ENCODE assay signal across 29 cellular contexts in the genomic region with DNA sequence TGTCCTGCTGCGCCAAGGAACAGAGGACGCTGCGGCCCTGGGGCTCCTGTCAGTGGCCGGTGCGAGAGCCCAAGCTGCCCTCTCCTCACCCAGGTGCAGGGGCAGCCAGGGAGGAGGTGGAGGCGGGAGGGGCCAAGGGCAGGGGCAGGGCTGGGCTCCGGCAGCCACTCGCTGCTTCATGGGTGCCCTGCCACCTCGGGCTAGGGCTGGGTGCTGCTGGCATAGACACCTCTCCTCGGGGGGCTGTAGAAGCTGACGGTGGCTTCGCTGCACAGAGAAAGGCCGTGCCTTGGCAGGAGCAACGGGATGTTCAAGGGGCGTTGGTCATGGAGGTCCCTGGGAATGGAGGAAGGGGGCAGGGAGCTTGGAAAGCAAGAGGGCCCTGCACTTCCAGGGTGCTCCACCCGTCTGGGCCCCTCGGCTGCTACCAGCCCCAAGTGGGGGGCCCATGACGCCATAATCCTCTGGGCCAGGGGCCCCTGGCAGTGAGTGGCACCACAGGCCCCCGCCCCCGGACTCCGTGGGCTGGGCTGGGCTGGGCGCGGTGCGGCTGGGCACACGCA. TPM values are rescaled to one million over a fixed set of nuclear protein-coding genes. Genes with fewer than 3 reads are reported as not detected.
DNase-seq lines count a peak whose midpoint lies in the region; ATAC-seq and TF ChIP-seq lines count a peak whose summit lies in the region.
"Had no signal": no experiment of that assay in that cellular context is flagged by ENCODE, and none has a peak within 500 bp of the region (broad histone marks: within the 10 kb centered on the region; RNA-seq: fewer than 3 reads in every experiment).

No MANE protein-coding gene starts in this region.

- H3K9me3 Mint-ChIP-seq in MCF 10A (ENCODE audit: unreplicated experiment) (no peaks in the 10 kb centered on the region), T-cell (no peaks in the 10 kb centered on the region)
- H3K9me3 Mint-ChIP-seq in stimulated activated memory B cell treated with anti-CD40 and anti-IgM and Interleukin-4, amounts not matched to agents 10 μg/mL and 1 μg/mL and 100 μg/mL, for 72 hours, result no peaks in the 10 kb centered on the region
- H3K9me3 Mint-ChIP-seq: activated CD4-positive, alpha-beta T cell treated with anti-CD3 and anti-CD28 coated beads, Interleukin-2, amount 10 ng/mL, durations not matched to agents 7 days and 5 days; activated T-cell treated with anti-CD3 and anti-CD28 coated beads, Interleukin-2, amount 50 U/mL, for 72 hours; stimulated activated naive CD8-positive, alpha-beta T cell treated with anti-CD3 and anti-CD28 coated beads, Interleukin-15, amount 100 ng/mL, for 72 hours; T-helper 2 cell treated with Interferon-gamma antibody and Interleukin-4, amounts not matched to agents 5 μg/mL and 100 μg/mL, for 36 hours had no signal

- H3K36me3 ChIP-seq in breast epithelium (no peaks in the 10 kb centered on the region), iPS-15b (ENCODE audit: control insufficient read depth, insufficient read depth, low read length) (peaks cover 3% of the 10 kb centered on the region), body of pancreas (replicated peaks in 1 of 2; ENCODE audit: insufficient read depth in 1 of 2, low read depth in 2 of 2) (no peaks in the 10 kb centered on the region)
- H3K36me3 ChIP-seq: thyroid gland had no signal

- no peak for DNase-seq in breast epithelium (ENCODE audit: low spot score in 2 of 2)
- DNase-seq in MCF 10A (ENCODE audit: unreplicated experiment), result no peak
- no peak for DNase-seq in T-cell
- no peak for DNase-seq in NCI-H82 treated with DMSO at 0.1 percent for 48 hours (lab: John Stamatoyannopoulos, UW; ENCODE audit: unreplicated experiment)
- DNase-seq in body of pancreas, result no peak
- no peak for DNase-seq in NK-92 (lab: John Stamatoyannopoulos, UW; ENCODE audit: unreplicated experiment)
- DNase-seq: 8988T; activated CD4-positive, alpha-beta T cell treated with anti-CD3 and anti-CD28 coated beads, Interleukin-2, amount 10 ng/mL, durations not matched to agents 7 days and 5 days; activated naive CD4-positive, alpha-beta T cell treated with Interleukin-2 at 50 U/mL for 16 hours; activated T-cell treated with anti-CD3 and anti-CD28 coated beads, Interleukin-2, amount 50 U/mL, for 72 hours; amniotic stem cell; CD4-positive, alpha-beta memory T cell; cortex of kidney; DMS 273 treated with DMSO at 0.1 percent for 48 hours; immature natural killer cell; NCI-H1417; NCI-H2081 treated with DMSO at 0.1 percent for 48 hours; NCI-H748 treated with DMSO at 0.1 percent for 48 hours; occipital lobe; stimulated activated naive CD8-positive, alpha-beta T cell treated with anti-CD3 and anti-CD28 coated beads, Interleukin-15, amount 100 ng/mL, for 72 hours; thyroid gland had no signal

- WGBS in body of pancreas, 2 donors, result 0 to 5% methylated on average over 1 to 21 of the region's 25 CpGs

- H3K4me3 Mint-ChIP-seq in MCF 10A (ENCODE audit: unreplicated experiment) (no peak overlapping the region), T-cell (peak overlapping the region in 2 of 3 donors; percentile 31 to 82)
- H3K4me3 Mint-ChIP-seq in stimulated activated memory B cell treated with anti-CD40 and anti-IgM and Interleukin-4, amounts not matched to agents 10 μg/mL and 1 μg/mL and 100 μg/mL, for 72 hours, result peak overlapping the region; percentile 42

- no peak for TF ChIP-seq POLR2A in breast epithelium (IDR thresholded peaks at IDR 0.05)
- TF ChIP-seq POLR2A in body of pancreas (IDR thresholded peaks at IDR 0.05), result no peak

- H3K4me1 Mint-ChIP-seq in MCF 10A (ENCODE audit: insufficient read depth, unreplicated experiment), result peaks cover 9% of the 10 kb centered on the region
- H3K4me1 Mint-ChIP-seq in T-cell, result peaks cover 31 to 40% (median 35%) of the 10 kb centered on the region in 3 donors
- peaks cover 41% of the 10 kb centered on the region for H3K4me1 Mint-ChIP-seq in stimulated activated memory B cell treated with anti-CD40 and anti-IgM and Interleukin-4, amounts not matched to agents 10 μg/mL and 1 μg/mL and 100 μg/mL, for 72 hours

- H3K36me3 Mint-ChIP-seq in MCF 10A (ENCODE audit: insufficient read depth, unreplicated experiment), result peaks cover 6% of the 10 kb centered on the region
- no peaks in the 10 kb centered on the region for H3K36me3 Mint-ChIP-seq in T-cell
- peaks cover 6% of the 10 kb centered on the region for H3K36me3 Mint-ChIP-seq in stimulated activated memory B cell treated with anti-CD40 and anti-IgM and Interleukin-4, amounts not matched to agents 10 μg/mL and 1 μg/mL and 100 μg/mL, for 72 hours
- H3K36me3 Mint-ChIP-seq: CD4-positive, alpha-beta memory T cell had no signal

- TF ChIP-seq CTCF in breast epithelium (IDR thresholded peaks at IDR 0.05), result no peak
- no peak for TF ChIP-seq CTCF in MCF 10A (IDR thresholded peaks at IDR 0.05; ENCODE audit: unreplicated experiment)
- no peak for TF ChIP-seq CTCF in body of pancreas (IDR thresholded peaks at IDR 0.05)

- intact Hi-C loops in breast epithelium (cut with DNase I; ENCODE audit: low total_unique reads) (no loop called here), MCF 10A (cut with micrococcal nuclease) (no loop called here), body of pancreas (cut with DNase I) (no loop called here)

- H3K4me1 ChIP-seq in breast epithelium (peaks cover 5 to 12% of the 10 kb centered on the region in 2 donors), iPS-15b (ENCODE audit: control insufficient read depth, insufficient read depth, low read length) (peaks cover 2% of the 10 kb centered on the region), body of pancreas (peaks cover 35% of the 10 kb centered on the region)

- H3K27ac Mint-ChIP-seq in MCF 10A (ENCODE audit: low read depth, unreplicated experiment), result no peak overlapping the region
- no peak overlapping the region for H3K27ac Mint-ChIP-seq in T-cell
- H3K27ac Mint-ChIP-seq in stimulated activated memory B cell treated with anti-CD40 and anti-IgM and Interleukin-4, amounts not matched to agents 10 μg/mL and 1 μg/mL and 100 μg/mL, for 72 hours, result no peak overlapping the region
- H3K27ac Mint-ChIP-seq: activated CD4-positive, alpha-beta T cell treated with anti-CD3 and anti-CD28 coated beads, Interleukin-2, amount 10 ng/mL, durations not matched to agents 7 days and 5 days; activated T-cell treated with anti-CD3 and anti-CD28 coated beads, Interleukin-2, amount 50 U/mL, for 72 hours; stimulated activated naive CD8-positive, alpha-beta T cell treated with anti-CD3 and anti-CD28 coated beads, Interleukin-15, amount 100 ng/mL, for 72 hours; T-helper 2 cell treated with Interferon-gamma antibody and Interleukin-4, amounts not matched to agents 5 μg/mL and 100 μg/mL, for 36 hours had no signal

- H3K27me3 Mint-ChIP-seq in MCF 10A (ENCODE audit: insufficient read depth, unreplicated experiment) (peaks cover 23% of the 10 kb centered on the region), T-cell (peaks cover 43 to 63% of the 10 kb centered on the region in 2 donors)
- H3K27me3 Mint-ChIP-seq in stimulated activated memory B cell treated with anti-CD40 and anti-IgM and Interleukin-4, amounts not matched to agents 10 μg/mL and 1 μg/mL and 100 μg/mL, for 72 hours, result peaks cover 94% of the 10 kb centered on the region

- H3K27me3 ChIP-seq in breast epithelium, result peaks cover 9 to 41% of the 10 kb centered on the region in 2 donors
- peaks cover 89% of the 10 kb centered on the region for H3K27me3 ChIP-seq in iPS-15b (ENCODE audit: control insufficient read depth, insufficient read depth, low read length)
- peaks cover 0 to 34% of the 10 kb centered on the region in 2 donors for H3K27me3 ChIP-seq in body of pancreas

- no TSS peak for BruUV-seq in MCF 10A (replicated peaks; lab: Mats Ljungman, UMichigan)

- ATAC-seq in T-cell (replicated peaks in 1 of 4) (no peak), body of pancreas (no peak)
- ATAC-seq in stimulated activated memory B cell treated with anti-CD40 and anti-IgM and Interleukin-4, amounts not matched to agents 10 μg/mL and 1 μg/mL and 100 μg/mL, for 72 hours, result no peak
- ATAC-seq: esophagus mucosa; SK-N-SH treated with all-trans-retinoic acid at 6 μM for 48 hours; stimulated activated naive CD8-positive, alpha-beta T cell treated with anti-CD3 and anti-CD28 coated beads, Interleukin-15, amount 100 ng/mL, for 72 hours had no signal

- CTCF ChIA-PET in MCF 10A (lab: Yijun Ruan, JAX) (interaction anchor here (0.7 to 2.2 kb wide), 3 partner anchors 18 to 322 kb away, joined by 3 to 9 read pairs (median 5); no protein-coding TSS in a partner anchor), T-cell (lab: Charles Lee) (no interaction called here)

- H3K9me3 ChIP-seq in breast epithelium (no peaks in the 10 kb centered on the region), iPS-15b (ENCODE audit: control insufficient read depth, insufficient read depth, low read length) (no peaks in the 10 kb centered on the region), body of pancreas (no peaks in the 10 kb centered on the region)
- H3K9me3 ChIP-seq: HAP-1, thyroid gland had no signal

- H3K9ac ChIP-seq in iPS-15b (ENCODE audit: low read depth, low read length), result no peak overlapping the region

- POLR2A ChIA-PET in MCF 10A (lab: Yijun Ruan, JAX), result interaction anchor here (0.8 kb wide), 1 partner anchor 32 kb away, joined by 3 read pairs; no protein-coding TSS in a partner anchor
- POLR2A ChIA-PET in T-cell (lab: Charles Lee), result no interaction called here

- H3K27ac ChIP-seq in breast epithelium (no peak overlapping the region), body of pancreas (no peak overlapping the region)
- H3K27ac ChIP-seq: hepatocyte had no signal

- peak overlapping the region; percentile 10 to 45 (median 44) for H3K4me3 ChIP-seq in breast epithelium
- peak overlapping the region; percentile 8 for H3K4me3 ChIP-seq in iPS-15b (ENCODE audit: low read depth, low read length)
- no peak overlapping the region for H3K4me3 ChIP-seq in body of pancreas
- H3K4me3 ChIP-seq: HAP-1, hepatocyte, thyroid gland had no signal

RNA-seq across cellular contexts. Expression of a gene that starts 1.6 kb away (rescaled TPM):
- total RNA-seq in breast epithelium (1 to 10 TPM in 2 of 3 donors, under 1 TPM in 1; 0.96 to 9.2 (median 2.9) TPM), MCF 10A (2022) (not detected in 2 replicates), T-cell (under 1 TPM in 1 of 5 donors, not detected in 4; 0.20 TPM), body of pancreas (1 to 10 TPM in 1 of 2 donors, not detected in 1; 1.0 TPM)
- total RNA-seq: activated CD4-positive, alpha-beta T cell treated with anti-CD3 and anti-CD28 coated beads, Interleukin-2, amount 10 ng/mL, durations not matched to agents 7 days and 5 days; CD4-positive, alpha-beta memory T cell; frontal cortex; hepatocyte had no signal

RNA-seq across cellular contexts. Expression of a gene that starts 35.6 kb away (rescaled TPM):
- total RNA-seq in breast epithelium (1 to 10 TPM; 1.3 to 6.2 (median 2.9) TPM), MCF 10A (2022) (0.37 and 0.83 TPM in 2 replicates), T-cell (1 to 10 TPM in 1 of 5 donors, under 1 TPM in 4; 0.19 to 2.1 (median 0.36) TPM), body of pancreas (10 to 100 TPM in 1 of 2 donors, 1 to 10 TPM in 1; 6.2 to 29.7 TPM)
- total RNA-seq: activated CD4-positive, alpha-beta T cell treated with anti-CD3 and anti-CD28 coated beads, Interleukin-2, amount 10 ng/mL, durations not matched to agents 7 days and 5 days; CD4-positive, alpha-beta memory T cell had no signal

RNA-seq across cellular contexts. Expression of a gene that starts 44.7 kb away (rescaled TPM):
- 10 to 100 TPM in 2 of 3 donors, 1 to 10 TPM in 1; 5.4 to 33.8 (median 18.4) TPM for total RNA-seq in breast epithelium
- total RNA-seq in MCF 10A (2022), result 2.0 and 3.5 TPM in 2 replicates
- total RNA-seq in T-cell, result 1 to 10 TPM in 3 of 5 donors, under 1 TPM in 2; 0.33 to 3.2 (median 1.2) TPM
- 10 to 100 TPM; 15.0 to 15.2 TPM for total RNA-seq in body of pancreas
- total RNA-seq: activated CD4-positive, alpha-beta T cell treated with anti-CD3 and anti-CD28 coated beads, Interleukin-2, amount 10 ng/mL, durations not matched to agents 7 days and 5 days; CD4-positive, alpha-beta memory T cell had no signal

Comparison
In these comparisons a context has a peak if more than half of its experiments do, and no peak if none do; other contexts are left out.
1. H3K4me3 ChIP-seq: peak in breast epithelium (3 of 3) and iPS-15b (single experiment); none in body of pancreas (0 of 2).